8 cellular contexts compared by ENCODE assay signal in the genomic region with DNA sequence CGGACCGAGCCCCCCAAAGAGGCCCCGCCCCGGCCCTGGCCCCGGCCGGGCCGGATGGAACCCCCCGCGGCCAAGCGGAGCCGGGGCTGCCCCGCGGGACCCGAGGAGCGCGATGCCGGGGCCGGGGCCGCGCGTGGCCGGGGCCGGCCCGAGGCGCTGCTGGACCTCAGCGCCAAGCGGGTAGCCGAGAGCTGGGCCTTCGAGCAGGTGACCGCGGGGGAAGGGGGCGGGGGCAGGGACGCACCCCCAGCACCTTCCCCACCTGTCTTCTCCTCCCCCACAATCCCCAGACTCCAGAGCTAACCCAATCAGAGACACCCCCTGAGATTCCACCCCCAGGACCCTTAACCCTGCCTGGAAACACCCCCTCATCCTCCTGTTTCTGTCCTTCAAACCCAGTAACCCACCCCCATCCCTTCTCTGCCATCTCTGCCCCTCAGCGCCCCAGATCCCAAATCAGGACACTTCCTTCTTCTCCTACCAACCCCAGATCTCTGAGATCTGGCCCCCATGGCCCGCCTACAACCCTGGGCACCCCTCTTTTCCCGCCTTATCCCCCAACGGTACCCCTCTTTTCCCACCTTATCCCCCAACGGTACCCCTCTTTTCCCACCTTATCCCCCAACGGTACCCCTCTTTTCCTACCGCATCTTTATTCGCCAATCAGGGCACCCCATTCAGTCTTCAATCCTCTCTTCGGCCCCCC. TPM values are rescaled to one million over a fixed set of nuclear protein-coding genes. Genes with fewer than 3 reads are reported as not detected.
DNase-seq lines count a peak whose midpoint lies in the region; ATAC-seq and TF ChIP-seq lines count a peak whose summit lies in the region.

No MANE protein-coding gene starts in this region.

- peak; percentile 13 for ATAC-seq in GM19468 (IDR thresholded peaks at IDR 0.05; ENCODE audit: extremely low read depth, unreplicated experiment)

- peak overlapping the region; percentile 45 for H3K27ac ChIP-seq in HL-60 (replicated peaks)
- H3K27ac ChIP-seq in substantia nigra (ENCODE audit: low read depth, low read length, poor library complexity, severe bottlenecking) = peak overlapping the region; percentile 69

- in situ Hi-C loops in Caki2 (cut with HindIII; ENCODE audit: low pct_unique_long_range_greater_than_20kb, low sequenced_read_pairs) (no loop called here), astrocyte of the spinal cord (cut with HindIII; ENCODE audit: low sequenced_read_pairs) (no loop called here)

- TF ChIP-seq CTCF in HL-60 (IDR thresholded peaks at IDR 0.05; ENCODE audit: insufficient read depth, low read length) (no peak), astrocyte of the spinal cord (IDR thresholded peaks at IDR 0.05; ENCODE audit: low read depth, low read length) (no peak)

- H3K4me3 ChIP-seq in HL-60 (replicated peaks; ENCODE audit: insufficient read depth, low read length) (peak overlapping the region; percentile 72), astrocyte of the spinal cord (ENCODE audit: low read depth, low read length) (peak overlapping the region; percentile 73)

- DNase-seq in Caki2 (ENCODE audit: low read depth) (peak; percentile 41), HL-60 (ENCODE audit: low read depth in 1 of 2, low spot score in 1 of 2) (no peak), astrocyte of the spinal cord (ENCODE audit: low read depth, low spot score) (no peak), kidney tubule cell (ENCODE audit: low spot score) (peak; percentile 73), substantia nigra (lab: John Stamatoyannopoulos, UW) (peak in 7 of 49 donors; percentile 19 to 75 (median 30)), HCEC 1CT (no peak), T-helper 9 cell (no peak)

- no peaks in the 10 kb centered on the region for H3K27me3 ChIP-seq in HL-60 (ENCODE audit: insufficient read depth, poor library complexity, severe bottlenecking)

RNA-seq across cellular contexts. Expression of a gene that starts 0.5 kb away (rescaled TPM):
- 6.2 and 6.3 TPM in 2 replicates for total RNA-seq in Caki2 (2014; rRNA removed; shearing (Covaris generic); ENCODE audit: low replicate concordance)

RNA-seq across cellular contexts. Expression of a gene that starts 21.5 kb away (rescaled TPM):
- 170 and 176 TPM in 2 replicates for total RNA-seq in Caki2 (2014; rRNA removed; shearing (Covaris generic); ENCODE audit: low replicate concordance)

RNA-seq across cellular contexts. Expression of a gene that starts 31.4 kb away (rescaled TPM):
- total RNA-seq in Caki2 (2014; rRNA removed; shearing (Covaris generic); ENCODE audit: low replicate concordance) = 90.3 and 174 TPM in 2 replicates

Comparison
In these comparisons a context has a peak if more than half of its experiments do, and no peak if none do; other contexts are left out.
1. DNase-seq: peak in Caki2 (single experiment) and kidney tubule cell (single experiment); none in HL-60 (0 of 2), astrocyte of the spinal cord (single experiment), HCEC 1CT (single experiment) and T-helper 9 cell (single experiment).